In the genomic region with DNA sequence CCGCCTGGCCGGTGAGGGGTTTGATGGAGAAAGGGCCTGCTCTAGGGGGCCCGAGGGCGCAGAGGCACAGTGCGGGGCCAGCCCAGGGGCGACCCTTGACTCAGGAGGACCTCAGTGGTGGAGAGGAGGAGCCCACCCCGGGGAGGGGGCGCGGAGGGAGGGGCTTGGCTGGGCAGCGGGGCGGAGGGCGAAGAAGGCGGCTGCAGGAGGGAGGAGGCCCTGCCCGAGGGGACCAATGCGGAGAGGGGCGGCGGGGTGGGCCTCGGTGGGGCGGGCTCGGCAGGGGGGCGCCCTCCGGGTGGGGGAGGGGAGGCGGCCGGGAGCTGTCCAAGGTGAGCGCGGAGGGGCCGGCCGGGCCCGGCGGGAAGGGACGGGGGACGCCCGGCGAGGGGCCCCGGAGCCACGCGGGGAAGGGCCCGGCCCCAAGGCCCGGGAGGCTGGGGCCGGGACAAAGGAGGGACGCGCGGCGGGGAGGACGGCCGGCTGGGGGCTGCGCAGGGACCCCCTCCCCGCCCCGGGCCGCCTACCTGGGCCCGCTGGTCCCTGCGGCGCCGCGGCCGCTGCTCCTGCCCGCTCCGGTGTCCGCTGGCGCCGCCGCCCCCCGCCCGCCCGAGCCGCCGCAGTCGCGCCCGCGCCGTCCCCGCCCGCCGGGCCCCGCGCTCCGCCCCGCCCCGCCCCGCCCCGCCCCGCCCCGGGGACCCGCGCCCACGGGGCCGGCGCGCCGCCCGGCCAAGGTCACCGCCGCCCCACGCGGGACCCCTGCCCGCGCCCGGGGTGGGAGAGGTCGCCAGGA, we compare ENCODE assay signal across 8 cellular contexts. TPM values are rescaled to one million over a fixed set of nuclear protein-coding genes. Genes with fewer than 3 reads are reported as not detected.
DNase-seq lines count a peak whose midpoint lies in the region; ATAC-seq lines count a peak whose summit lies in the region.

A gene with protein sequence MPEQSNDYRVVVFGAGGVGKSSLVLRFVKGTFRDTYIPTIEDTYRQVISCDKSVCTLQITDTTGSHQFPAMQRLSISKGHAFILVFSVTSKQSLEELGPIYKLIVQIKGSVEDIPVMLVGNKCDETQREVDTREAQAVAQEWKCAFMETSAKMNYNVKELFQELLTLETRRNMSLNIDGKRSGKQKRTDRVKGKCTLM (minus strand): TSS at position 596 of the 793 bp plus-strand sequence. CDS start 3,566 bp downstream, outside the sequence.

- POLR2A ChIA-PET in naive thymus-derived CD8-positive, alpha-beta T cell (lab: Charles Lee), result interaction anchor here (0.6 kb wide), 2 partner anchors 17 to 198 kb away, joined by 4 to 6 read pairs; no protein-coding TSS in a partner anchor

- peak within 1 kb of the TSS; percentile 63 for H3K4me3 ChIP-seq in HUES48 (ENCODE audit: low read depth, low read length)

- no peaks in the 10 kb centered on the region for H3K9me3 ChIP-seq in HUES48 (ENCODE audit: control insufficient read depth, insufficient read depth, low read length)

- H3K36me3 ChIP-seq in HUES48 (ENCODE audit: control insufficient read depth, insufficient read depth, low read length), result no peaks in the 10 kb centered on the region

- no peak within 1 kb of the TSS for H3K9ac ChIP-seq in HUES48 (ENCODE audit: low read depth, low read length)

- DNase-seq in AG08396 (ENCODE audit: low spot score) (peak; percentile 61), COLO829 (ENCODE audit: low spot score) (no peak)
- DNase-seq in effector memory CD8-positive, alpha-beta T cell, result no peak
- no peak for DNase-seq in naive thymus-derived CD8-positive, alpha-beta T cell
- DNase-seq in central memory CD4-positive, alpha-beta T cell, result no peak

- H3K27me3 ChIP-seq in HUES48 (ENCODE audit: control insufficient read depth, insufficient read depth, low read length), result no peaks in the 10 kb centered on the region; the same call in 1 of the 2 replicates

- H3K9me3 Mint-ChIP-seq in effector memory CD8-positive, alpha-beta T cell, result peaks cover 0 to 2% of the 10 kb centered on the region in 2 donors
- peaks cover 0 to 3% (median under 1%) of the 10 kb centered on the region in 9 donors for H3K9me3 Mint-ChIP-seq in naive thymus-derived CD8-positive, alpha-beta T cell

- H3K27ac Mint-ChIP-seq in effector memory CD8-positive, alpha-beta T cell, result no peak within 1 kb of the TSS
- H3K27ac Mint-ChIP-seq in naive thymus-derived CD8-positive, alpha-beta T cell, result peak within 1 kb of the TSS in 4 of 10 donors; percentile 17 to 65 (median 56)

- H3K36me3 Mint-ChIP-seq in effector memory CD8-positive, alpha-beta T cell (ENCODE audit: insufficient read depth), result no peaks in the 10 kb centered on the region
- peaks cover 0 to 6% (median 0%) of the 10 kb centered on the region in 3 donors for H3K36me3 Mint-ChIP-seq in naive thymus-derived CD8-positive, alpha-beta T cell

- no peaks in the 10 kb centered on the region for H3K4me1 Mint-ChIP-seq in effector memory CD8-positive, alpha-beta T cell (ENCODE audit: low read depth in 2 of 2)
- peaks cover 0 to 16% (median 11%) of the 10 kb centered on the region in 4 donors for H3K4me1 Mint-ChIP-seq in naive thymus-derived CD8-positive, alpha-beta T cell

- peak within 1 kb of the TSS; percentile 45 to 54 for H3K4me3 Mint-ChIP-seq in effector memory CD8-positive, alpha-beta T cell
- peak within 1 kb of the TSS; percentile 50 to 75 (median 66) for H3K4me3 Mint-ChIP-seq in naive thymus-derived CD8-positive, alpha-beta T cell

- 0 out of 2 replicates have a peak, but pooled peaks cover 3% of the 10 kb centered on the region for H3K4me1 ChIP-seq in HUES48 (ENCODE audit: control insufficient read depth, insufficient read depth, low read length)

- H3K27me3 Mint-ChIP-seq in effector memory CD8-positive, alpha-beta T cell, result peaks cover 25 to 77% of the 10 kb centered on the region in 2 donors
- H3K27me3 Mint-ChIP-seq in naive thymus-derived CD8-positive, alpha-beta T cell, result peaks cover 6 to 57% (median 19%) of the 10 kb centered on the region in 5 donors

- H3K27ac ChIP-seq in HUES48 (ENCODE audit: low read depth, low read length), result peak within 1 kb of the TSS; percentile 36

- no peak for ATAC-seq in effector memory CD8-positive, alpha-beta T cell (replicated peaks)
- ATAC-seq in naive thymus-derived CD8-positive, alpha-beta T cell, result peak; percentile 22 to 30
- ATAC-seq in HG02852 (IDR thresholded peaks at IDR 0.05; ENCODE audit: unreplicated experiment) (no peak), HG03460 (IDR thresholded peaks at IDR 0.05; ENCODE audit: unreplicated experiment) (no peak)

RNA-seq across cellular contexts. Expression of the gene that starts here (rescaled TPM):
- total RNA-seq in naive thymus-derived CD8-positive, alpha-beta T cell, result under 1 TPM; 0.75 to 0.77 TPM
- polyA plus RNA-seq in naive thymus-derived CD8-positive, alpha-beta T cell, result not detected

Comparison
In these comparisons a context has a peak if more than half of its experiments do, and no peak if none do; other contexts are left out.
1. Peak in ATAC-seq in naive thymus-derived CD8-positive, alpha-beta T cell; RNA of the gene not detected or under 1 TPM.